Comparison of ENCODE assay signal across 20 cellular contexts in the genomic region with DNA sequence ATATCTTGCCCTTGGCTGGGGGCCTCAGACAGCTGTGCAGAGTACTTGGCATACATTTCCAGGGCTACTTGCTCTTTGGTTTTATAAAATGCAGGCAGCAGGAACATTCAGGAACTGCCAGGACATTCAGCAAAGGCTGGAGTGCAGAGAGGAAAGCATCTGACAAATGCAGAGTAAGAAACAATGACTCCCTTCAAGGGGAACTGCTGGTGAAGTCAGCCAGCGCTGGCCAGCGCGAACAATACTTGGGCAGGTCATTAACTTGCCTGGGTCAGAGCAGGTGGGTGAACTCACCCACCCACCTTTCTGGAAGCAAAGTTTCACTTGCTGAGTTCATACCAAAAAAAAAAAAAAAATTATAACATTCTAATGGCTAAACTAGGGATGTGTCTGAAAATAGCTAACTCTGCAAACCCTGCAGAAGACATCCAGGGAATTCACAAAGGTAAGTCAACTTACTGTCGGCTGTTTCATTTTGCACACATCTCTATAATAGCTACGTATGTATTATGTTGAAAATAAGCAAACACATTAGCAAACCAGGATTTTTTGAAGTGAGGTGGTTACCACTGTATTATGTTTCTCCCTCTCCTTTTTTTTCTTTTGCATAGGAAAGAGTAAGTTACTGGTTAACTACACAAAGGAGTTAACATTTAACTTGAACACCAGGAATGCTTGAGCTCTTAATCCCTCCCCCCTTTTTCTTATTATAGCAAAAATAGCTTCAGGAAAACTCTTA.
DNase-seq lines count a peak whose midpoint lies in the region; ATAC-seq and TF ChIP-seq lines count a peak whose summit lies in the region.
"Had no signal": no experiment of that assay in that cellular context is flagged by ENCODE, and none has a peak within 500 bp of the region (broad histone marks: within the 10 kb centered on the region; RNA-seq: fewer than 3 reads in every experiment).

No MANE protein-coding gene starts in this region.

- no peak for TF ChIP-seq RAD21 in Ishikawa (IDR thresholded peaks at IDR 0.05; ENCODE audit: low read depth)

- no peaks in the 10 kb centered on the region for H3K9me3 Mint-ChIP-seq in stimulated activated memory B cell treated with anti-CD40 and anti-IgM and Interleukin-4, amounts not matched to agents 10 μg/mL and 1 μg/mL and 100 μg/mL, for 72 hours
- H3K9me3 Mint-ChIP-seq: central memory CD8-positive, alpha-beta T cell had no signal

- H2AK5ac ChIP-seq in neuronal stem cell (ENCODE audit: low read depth, low read length), result no peak overlapping the region

- no peak overlapping the region for H2BK120ac ChIP-seq in neuronal stem cell (ENCODE audit: low read depth, low read length)

- peak overlapping the region; percentile 54 for H2AFZ ChIP-seq in neuronal stem cell (ENCODE audit: low read length)

- no peak overlapping the region for H2BK12ac ChIP-seq in neuronal stem cell (ENCODE audit: low read length)

- no peaks in the 10 kb centered on the region for H3K27me3 ChIP-seq in neuronal stem cell (ENCODE audit: control insufficient read depth in 3 of 3, insufficient read depth in 3 of 3, low read depth in 1 of 3, low read length in 3 of 3)

- H3K27ac Mint-ChIP-seq in stimulated activated memory B cell treated with anti-CD40 and anti-IgM and Interleukin-4, amounts not matched to agents 10 μg/mL and 1 μg/mL and 100 μg/mL, for 72 hours, result no peak overlapping the region
- H3K27ac Mint-ChIP-seq: activated naive CD8-positive, alpha-beta T cell had no signal

- WGBS in neuronal stem cell (ENCODE audit: extremely low coverage in 2 of 2, insufficient read length in 2 of 2, insufficient replicate concordance in 1 of 2), 2 donors, result no CpG with 5 or more reads among the region's 5 CpGs

- no peak overlapping the region for H3K4me3 ChIP-seq in neuronal stem cell (ENCODE audit: low read length in 2 of 2)
- H3K4me3 ChIP-seq: lower lobe of right lung, thoracic aorta had no signal

- no peak overlapping the region for H3K4ac ChIP-seq in neuronal stem cell (ENCODE audit: low read length)

- H3K36me3 Mint-ChIP-seq in stimulated activated memory B cell treated with anti-CD40 and anti-IgM and Interleukin-4, amounts not matched to agents 10 μg/mL and 1 μg/mL and 100 μg/mL, for 72 hours, result no peaks in the 10 kb centered on the region

- no peak overlapping the region for H3K4me3 Mint-ChIP-seq in stimulated activated memory B cell treated with anti-CD40 and anti-IgM and Interleukin-4, amounts not matched to agents 10 μg/mL and 1 μg/mL and 100 μg/mL, for 72 hours
- H3K4me3 Mint-ChIP-seq: activated naive CD8-positive, alpha-beta T cell; central memory CD8-positive, alpha-beta T cell had no signal

- peak; percentile 39; the same call in 1 of the 2 replicates for TF ChIP-seq EP300 in Ishikawa (IDR thresholded peaks at IDR 0.05; ENCODE audit: borderline replicate concordance)

- no peak overlapping the region for H3K4me2 ChIP-seq in neuronal stem cell (ENCODE audit: insufficient read depth, low read length, poor library complexity, severe bottlenecking)

- no peak overlapping the region for H2BK15ac ChIP-seq in neuronal stem cell (ENCODE audit: low read length)

- no peak overlapping the region for H3K9ac ChIP-seq in neuronal stem cell (ENCODE audit: low read depth, low read length, poor library complexity)

- H3K23ac ChIP-seq in neuronal stem cell (ENCODE audit: low read depth, low read length, poor library complexity), result no peak overlapping the region

- H3K9me3 ChIP-seq in neuronal stem cell (replicated peaks in 1 of 2; ENCODE audit: control insufficient read depth in 2 of 2, insufficient read depth in 1 of 2, low read depth in 1 of 2, low read length in 2 of 2), result no peaks in the 10 kb centered on the region
- H3K9me3 ChIP-seq: BE2C, lower lobe of right lung, thoracic aorta had no signal

- no peak overlapping the region for H3K18ac ChIP-seq in neuronal stem cell (ENCODE audit: low read length)

- peaks cover 32% of the 10 kb centered on the region for H3K27me3 Mint-ChIP-seq in stimulated activated memory B cell treated with anti-CD40 and anti-IgM and Interleukin-4, amounts not matched to agents 10 μg/mL and 1 μg/mL and 100 μg/mL, for 72 hours

- ATAC-seq in stimulated activated memory B cell treated with anti-CD40 and anti-IgM and Interleukin-4, amounts not matched to agents 10 μg/mL and 1 μg/mL and 100 μg/mL, for 72 hours, result no peak
- ATAC-seq: activated CD4-positive, CD25-positive, alpha-beta regulatory T cell treated with anti-CD3 and anti-CD28 coated beads, Interleukin-2, amount 50 U/mL, for 24 hours had no signal

- H3K4me1 ChIP-seq in neuronal stem cell (ENCODE audit: control insufficient read depth in 2 of 2, insufficient read depth in 1 of 2, low read depth in 1 of 2, low read length in 2 of 2), result peaks cover 24 to 32% of the 10 kb centered on the region in 2 donors
- H3K4me1 ChIP-seq: BE2C had no signal

- peak overlapping the region; percentile 50 for H3K27ac ChIP-seq in neuronal stem cell (replicated peaks; ENCODE audit: low read length)
- H3K27ac ChIP-seq: lower lobe of right lung, thoracic aorta had no signal

- no peak overlapping the region for H4K8ac ChIP-seq in neuronal stem cell (ENCODE audit: low read depth, low read length)

- H4K91ac ChIP-seq in neuronal stem cell (ENCODE audit: low read depth, low read length, poor library complexity), result no peak overlapping the region

- no peaks in the 10 kb centered on the region for H3K36me3 ChIP-seq in neuronal stem cell (replicated peaks in 1 of 2; ENCODE audit: control insufficient read depth in 2 of 2, insufficient read depth in 2 of 2, low read length in 2 of 2)
- H3K36me3 ChIP-seq: BE2C, lower lobe of right lung, thoracic aorta had no signal

- DNase-seq in COLO668 (lab: John Stamatoyannopoulos, UW; ENCODE audit: unreplicated experiment) (peak; percentile 40), iPS-NIHi11 (ENCODE audit: low spot score) (peak; percentile 24), neuronal stem cell (ENCODE audit: low spot score) (no peak), AG08396 (ENCODE audit: low spot score) (no peak), HUDEP-2 (lab: John Stamatoyannopoulos, UW; ENCODE audit: unreplicated experiment in 76 of 76) (no peak)
- no peak for DNase-seq in stimulated activated CD4-positive, alpha-beta T cell treated with anti-CD3 and anti-CD28 coated beads, Interleukin-2, amount 100 ng/mL, for 24 hours
- DNase-seq: BE2C; KG1; lower lobe of right lung; NCI-H146; NCI-H524 treated with DMSO at 0.1 percent for 48 hours; occipital lobe; stimulated activated CD4-positive, alpha-beta T cell treated with anti-CD3 and anti-CD28 coated beads, Interleukin-12 subunit alpha, Interleukin-12 subunit beta, amount 100 ng/mL, for 4 hours; T-helper 1 cell had no signal

- no peak overlapping the region for H3K14ac ChIP-seq in neuronal stem cell (ENCODE audit: low read length)

- no peaks in the 10 kb centered on the region for H3K79me1 ChIP-seq in neuronal stem cell (ENCODE audit: low read depth, low read length)

- no peaks in the 10 kb centered on the region for H3K4me1 Mint-ChIP-seq in stimulated activated memory B cell treated with anti-CD40 and anti-IgM and Interleukin-4, amounts not matched to agents 10 μg/mL and 1 μg/mL and 100 μg/mL, for 72 hours
- H3K4me1 Mint-ChIP-seq: central memory CD8-positive, alpha-beta T cell had no signal

- H2BK5ac ChIP-seq in neuronal stem cell (ENCODE audit: low read length), result no peak overlapping the region

TF ChIP-seq in Ishikawa, 13 proteins besides CTCF, POLR2A, EP300 and RAD21:
- TF ChIP-seq CREB1 (IDR thresholded peaks at IDR 0.05; ENCODE audit: low read depth) (no peak), TCF12 (IDR thresholded peaks at IDR 0.05; ENCODE audit: low read depth) (no peak), YY1 (IDR thresholded peaks at IDR 0.05; ENCODE audit: low read depth) (no peak), EGR1 (IDR thresholded peaks at IDR 0.05) (no peak), NFIC (IDR thresholded peaks at IDR 0.05) (no peak), TEAD4 (IDR thresholded peaks at IDR 0.05) (0 out of 2 replicates have a peak, but pooled peaks have one; percentile 7), CEBPB (IDR thresholded peaks at IDR 0.05) (no peak), TAF1 (IDR thresholded peaks at IDR 0.05; ENCODE audit: low read depth) (no peak), FOXM1 (IDR thresholded peaks at IDR 0.05; ENCODE audit: borderline replicate concordance, low read depth) (no peak), ZBTB7A (IDR thresholded peaks at IDR 0.05; ENCODE audit: low read depth) (0 out of 2 replicates have a peak, but pooled peaks have one; percentile 53)
- TF ChIP-seq, protein P1, sequence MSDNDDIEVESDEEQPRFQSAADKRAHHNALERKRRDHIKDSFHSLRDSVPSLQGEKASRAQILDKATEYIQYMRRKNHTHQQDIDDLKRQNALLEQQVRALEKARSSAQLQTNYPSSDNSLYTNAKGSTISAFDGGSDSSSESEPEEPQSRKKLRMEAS (IDR thresholded peaks at IDR 0.05), result no peak
- TF ChIP-seq, protein P2, sequence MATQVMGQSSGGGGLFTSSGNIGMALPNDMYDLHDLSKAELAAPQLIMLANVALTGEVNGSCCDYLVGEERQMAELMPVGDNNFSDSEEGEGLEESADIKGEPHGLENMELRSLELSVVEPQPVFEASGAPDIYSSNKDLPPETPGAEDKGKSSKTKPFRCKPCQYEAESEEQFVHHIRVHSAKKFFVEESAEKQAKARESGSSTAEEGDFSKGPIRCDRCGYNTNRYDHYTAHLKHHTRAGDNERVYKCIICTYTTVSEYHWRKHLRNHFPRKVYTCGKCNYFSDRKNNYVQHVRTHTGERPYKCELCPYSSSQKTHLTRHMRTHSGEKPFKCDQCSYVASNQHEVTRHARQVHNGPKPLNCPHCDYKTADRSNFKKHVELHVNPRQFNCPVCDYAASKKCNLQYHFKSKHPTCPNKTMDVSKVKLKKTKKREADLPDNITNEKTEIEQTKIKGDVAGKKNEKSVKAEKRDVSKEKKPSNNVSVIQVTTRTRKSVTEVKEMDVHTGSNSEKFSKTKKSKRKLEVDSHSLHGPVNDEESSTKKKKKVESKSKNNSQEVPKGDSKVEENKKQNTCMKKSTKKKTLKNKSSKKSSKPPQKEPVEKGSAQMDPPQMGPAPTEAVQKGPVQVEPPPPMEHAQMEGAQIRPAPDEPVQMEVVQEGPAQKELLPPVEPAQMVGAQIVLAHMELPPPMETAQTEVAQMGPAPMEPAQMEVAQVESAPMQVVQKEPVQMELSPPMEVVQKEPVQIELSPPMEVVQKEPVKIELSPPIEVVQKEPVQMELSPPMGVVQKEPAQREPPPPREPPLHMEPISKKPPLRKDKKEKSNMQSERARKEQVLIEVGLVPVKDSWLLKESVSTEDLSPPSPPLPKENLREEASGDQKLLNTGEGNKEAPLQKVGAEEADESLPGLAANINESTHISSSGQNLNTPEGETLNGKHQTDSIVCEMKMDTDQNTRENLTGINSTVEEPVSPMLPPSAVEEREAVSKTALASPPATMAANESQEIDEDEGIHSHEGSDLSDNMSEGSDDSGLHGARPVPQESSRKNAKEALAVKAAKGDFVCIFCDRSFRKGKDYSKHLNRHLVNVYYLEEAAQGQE (IDR thresholded peaks at IDR 0.05; ENCODE audit: low read depth), result peak; percentile 38; the same call in 1 of the 2 replicates
TF ChIP-seq in Ishikawa: peak in this region for 3.

Comparison
In these comparisons a context has a peak if more than half of its experiments do, and no peak if none do; other contexts are left out.
1. DNase-seq: peak in COLO668 (single experiment) and iPS-NIHi11 (single experiment); none in neuronal stem cell (single experiment), stimulated activated CD4-positive, alpha-beta T cell treated with anti-CD3 and anti-CD28 coated beads, Interleukin-2, amount 100 ng/mL, for 24 hours (0 of 2), AG08396 (single experiment) and HUDEP-2 (0 of 76).